ENCODE assay signal across 1 cellular context in the genomic region with DNA sequence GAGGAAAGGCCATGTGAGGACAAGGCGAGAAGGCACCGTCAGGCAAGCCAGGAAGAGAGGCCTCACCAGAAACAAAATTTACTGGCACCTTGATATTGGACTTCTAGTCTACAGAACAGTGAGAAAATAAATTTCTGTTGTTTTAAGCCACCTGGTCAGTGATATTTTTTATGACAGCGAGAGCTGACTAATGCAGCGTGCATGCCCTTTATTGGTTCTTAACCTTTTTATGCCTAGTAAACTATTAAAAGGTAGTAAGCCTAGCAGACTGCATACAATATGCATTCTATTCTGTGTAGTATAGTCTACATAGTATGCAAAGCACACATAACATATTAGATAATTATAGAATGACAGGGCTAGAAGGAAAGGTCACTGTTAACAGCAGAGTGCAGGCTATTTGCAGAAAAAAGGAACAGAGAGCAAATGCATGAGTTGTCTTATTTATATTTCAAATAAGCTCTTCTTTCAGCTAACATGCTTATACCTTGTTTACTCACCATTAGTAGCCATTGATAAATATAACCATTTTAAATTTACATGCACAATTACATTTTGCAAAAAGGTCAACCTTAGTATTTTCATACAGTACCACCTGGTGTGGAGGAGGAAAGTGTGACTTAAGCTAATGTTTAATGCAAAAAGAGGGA.
TF ChIP-seq lines count a peak whose summit lies in the region.

No MANE protein-coding gene starts in this region.

TF ChIP-seq in WTC11, 78 proteins besides CTCF, POLR2A, EP300 and RAD21 (continued from another document):
- TF ChIP-seq, protein P1, sequence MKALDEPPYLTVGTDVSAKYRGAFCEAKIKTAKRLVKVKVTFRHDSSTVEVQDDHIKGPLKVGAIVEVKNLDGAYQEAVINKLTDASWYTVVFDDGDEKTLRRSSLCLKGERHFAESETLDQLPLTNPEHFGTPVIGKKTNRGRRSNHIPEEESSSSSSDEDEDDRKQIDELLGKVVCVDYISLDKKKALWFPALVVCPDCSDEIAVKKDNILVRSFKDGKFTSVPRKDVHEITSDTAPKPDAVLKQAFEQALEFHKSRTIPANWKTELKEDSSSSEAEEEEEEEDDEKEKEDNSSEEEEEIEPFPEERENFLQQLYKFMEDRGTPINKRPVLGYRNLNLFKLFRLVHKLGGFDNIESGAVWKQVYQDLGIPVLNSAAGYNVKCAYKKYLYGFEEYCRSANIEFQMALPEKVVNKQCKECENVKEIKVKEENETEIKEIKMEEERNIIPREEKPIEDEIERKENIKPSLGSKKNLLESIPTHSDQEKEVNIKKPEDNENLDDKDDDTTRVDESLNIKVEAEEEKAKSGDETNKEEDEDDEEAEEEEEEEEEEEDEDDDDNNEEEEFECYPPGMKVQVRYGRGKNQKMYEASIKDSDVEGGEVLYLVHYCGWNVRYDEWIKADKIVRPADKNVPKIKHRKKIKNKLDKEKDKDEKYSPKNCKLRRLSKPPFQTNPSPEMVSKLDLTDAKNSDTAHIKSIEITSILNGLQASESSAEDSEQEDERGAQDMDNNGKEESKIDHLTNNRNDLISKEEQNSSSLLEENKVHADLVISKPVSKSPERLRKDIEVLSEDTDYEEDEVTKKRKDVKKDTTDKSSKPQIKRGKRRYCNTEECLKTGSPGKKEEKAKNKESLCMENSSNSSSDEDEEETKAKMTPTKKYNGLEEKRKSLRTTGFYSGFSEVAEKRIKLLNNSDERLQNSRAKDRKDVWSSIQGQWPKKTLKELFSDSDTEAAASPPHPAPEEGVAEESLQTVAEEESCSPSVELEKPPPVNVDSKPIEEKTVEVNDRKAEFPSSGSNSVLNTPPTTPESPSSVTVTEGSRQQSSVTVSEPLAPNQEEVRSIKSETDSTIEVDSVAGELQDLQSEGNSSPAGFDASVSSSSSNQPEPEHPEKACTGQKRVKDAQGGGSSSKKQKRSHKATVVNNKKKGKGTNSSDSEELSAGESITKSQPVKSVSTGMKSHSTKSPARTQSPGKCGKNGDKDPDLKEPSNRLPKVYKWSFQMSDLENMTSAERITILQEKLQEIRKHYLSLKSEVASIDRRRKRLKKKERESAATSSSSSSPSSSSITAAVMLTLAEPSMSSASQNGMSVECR (CRISPR knock-in tag; IDR thresholded peaks at IDR 0.05; ENCODE audit: borderline replicate concordance) = no peak
- TF ChIP-seq, protein P2, sequence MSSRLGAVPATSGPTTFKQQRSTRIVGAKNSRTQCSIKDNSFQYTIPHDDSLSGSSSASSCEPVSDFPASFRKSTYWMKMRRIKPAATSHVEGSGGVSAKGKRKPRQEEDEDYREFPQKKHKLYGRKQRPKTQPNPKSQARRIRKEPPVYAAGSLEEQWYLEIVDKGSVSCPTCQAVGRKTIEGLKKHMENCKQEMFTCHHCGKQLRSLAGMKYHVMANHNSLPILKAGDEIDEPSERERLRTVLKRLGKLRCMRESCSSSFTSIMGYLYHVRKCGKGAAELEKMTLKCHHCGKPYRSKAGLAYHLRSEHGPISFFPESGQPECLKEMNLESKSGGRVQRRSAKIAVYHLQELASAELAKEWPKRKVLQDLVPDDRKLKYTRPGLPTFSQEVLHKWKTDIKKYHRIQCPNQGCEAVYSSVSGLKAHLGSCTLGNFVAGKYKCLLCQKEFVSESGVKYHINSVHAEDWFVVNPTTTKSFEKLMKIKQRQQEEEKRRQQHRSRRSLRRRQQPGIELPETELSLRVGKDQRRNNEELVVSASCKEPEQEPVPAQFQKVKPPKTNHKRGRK (CRISPR knock-in tag; IDR thresholded peaks at IDR 0.05; ENCODE audit: borderline replicate concordance) = no peak
- TF ChIP-seq IRF2 (CRISPR knock-in tag; IDR thresholded peaks at IDR 0.05; ENCODE audit: borderline replicate concordance, low read depth) = no peak
- no peak for TF ChIP-seq ZNF416 (CRISPR knock-in tag; IDR thresholded peaks at IDR 0.05)
- no peak for TF ChIP-seq ELF4 (CRISPR knock-in tag; IDR thresholded peaks at IDR 0.05; ENCODE audit: low read depth)
- TF ChIP-seq, protein P3, sequence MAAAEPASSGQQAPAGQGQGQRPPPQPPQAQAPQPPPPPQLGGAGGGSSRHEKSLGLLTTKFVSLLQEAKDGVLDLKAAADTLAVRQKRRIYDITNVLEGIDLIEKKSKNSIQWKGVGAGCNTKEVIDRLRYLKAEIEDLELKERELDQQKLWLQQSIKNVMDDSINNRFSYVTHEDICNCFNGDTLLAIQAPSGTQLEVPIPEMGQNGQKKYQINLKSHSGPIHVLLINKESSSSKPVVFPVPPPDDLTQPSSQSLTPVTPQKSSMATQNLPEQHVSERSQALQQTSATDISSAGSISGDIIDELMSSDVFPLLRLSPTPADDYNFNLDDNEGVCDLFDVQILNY (CRISPR knock-in tag; IDR thresholded peaks at IDR 0.05) = no peak
- TF ChIP-seq, protein P4, sequence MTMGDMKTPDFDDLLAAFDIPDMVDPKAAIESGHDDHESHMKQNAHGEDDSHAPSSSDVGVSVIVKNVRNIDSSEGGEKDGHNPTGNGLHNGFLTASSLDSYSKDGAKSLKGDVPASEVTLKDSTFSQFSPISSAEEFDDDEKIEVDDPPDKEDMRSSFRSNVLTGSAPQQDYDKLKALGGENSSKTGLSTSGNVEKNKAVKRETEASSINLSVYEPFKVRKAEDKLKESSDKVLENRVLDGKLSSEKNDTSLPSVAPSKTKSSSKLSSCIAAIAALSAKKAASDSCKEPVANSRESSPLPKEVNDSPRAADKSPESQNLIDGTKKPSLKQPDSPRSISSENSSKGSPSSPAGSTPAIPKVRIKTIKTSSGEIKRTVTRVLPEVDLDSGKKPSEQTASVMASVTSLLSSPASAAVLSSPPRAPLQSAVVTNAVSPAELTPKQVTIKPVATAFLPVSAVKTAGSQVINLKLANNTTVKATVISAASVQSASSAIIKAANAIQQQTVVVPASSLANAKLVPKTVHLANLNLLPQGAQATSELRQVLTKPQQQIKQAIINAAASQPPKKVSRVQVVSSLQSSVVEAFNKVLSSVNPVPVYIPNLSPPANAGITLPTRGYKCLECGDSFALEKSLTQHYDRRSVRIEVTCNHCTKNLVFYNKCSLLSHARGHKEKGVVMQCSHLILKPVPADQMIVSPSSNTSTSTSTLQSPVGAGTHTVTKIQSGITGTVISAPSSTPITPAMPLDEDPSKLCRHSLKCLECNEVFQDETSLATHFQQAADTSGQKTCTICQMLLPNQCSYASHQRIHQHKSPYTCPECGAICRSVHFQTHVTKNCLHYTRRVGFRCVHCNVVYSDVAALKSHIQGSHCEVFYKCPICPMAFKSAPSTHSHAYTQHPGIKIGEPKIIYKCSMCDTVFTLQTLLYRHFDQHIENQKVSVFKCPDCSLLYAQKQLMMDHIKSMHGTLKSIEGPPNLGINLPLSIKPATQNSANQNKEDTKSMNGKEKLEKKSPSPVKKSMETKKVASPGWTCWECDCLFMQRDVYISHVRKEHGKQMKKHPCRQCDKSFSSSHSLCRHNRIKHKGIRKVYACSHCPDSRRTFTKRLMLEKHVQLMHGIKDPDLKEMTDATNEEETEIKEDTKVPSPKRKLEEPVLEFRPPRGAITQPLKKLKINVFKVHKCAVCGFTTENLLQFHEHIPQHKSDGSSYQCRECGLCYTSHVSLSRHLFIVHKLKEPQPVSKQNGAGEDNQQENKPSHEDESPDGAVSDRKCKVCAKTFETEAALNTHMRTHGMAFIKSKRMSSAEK (CRISPR knock-in tag; IDR thresholded peaks at IDR 0.05; ENCODE audit: borderline replicate concordance) = no peak
- no peak for TF ChIP-seq TEAD1 (CRISPR knock-in tag; IDR thresholded peaks at IDR 0.05)
- TF ChIP-seq NR1H2 (CRISPR knock-in tag; IDR thresholded peaks at IDR 0.05) = no peak
